12 cellular contexts compared by ENCODE assay signal in the genomic region with DNA sequence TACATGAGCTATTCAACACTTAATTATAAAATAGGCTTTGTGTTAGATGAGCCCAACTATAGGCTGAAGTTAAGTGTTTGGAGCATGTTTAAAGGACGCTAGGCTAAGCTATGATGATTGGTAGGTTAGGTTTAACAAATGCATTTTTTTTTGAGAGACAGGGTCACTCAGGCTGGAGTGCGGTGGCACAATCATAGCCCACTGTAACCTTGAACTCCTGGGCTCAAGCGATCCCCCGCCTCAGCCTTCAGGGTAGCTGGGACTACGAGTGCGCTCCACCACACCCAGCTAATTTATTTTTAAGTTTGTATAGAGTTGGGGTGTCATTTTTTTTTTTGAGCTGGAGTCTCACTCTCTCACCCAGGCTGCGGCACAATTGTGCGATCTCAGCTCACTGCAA. TPM values are rescaled to one million over a fixed set of nuclear protein-coding genes. Genes with fewer than 3 reads are reported as not detected.
"Had no signal": no experiment of that assay in that cellular context is flagged by ENCODE, and none has a peak within 500 bp of the region (broad histone marks: within the 10 kb centered on the region; RNA-seq: fewer than 3 reads in every experiment).

No MANE protein-coding gene starts in this region.

- H3K4me2 ChIP-seq: GM23338 had no signal

- H3K36me3 ChIP-seq: HAP-1 had no signal

- H3K9me3 ChIP-seq: HAP-1 had no signal

- H3K27ac ChIP-seq: GM23248 had no signal

- ATAC-seq: GM23338, HCT116 had no signal

- FAIRE-seq: H1, H54 had no signal

- H3K9ac ChIP-seq: GM23248 had no signal

- H3K4me3 ChIP-seq: GM23248, GM23338, HAP-1 had no signal

- DNase-seq: GM23248, GOT3, H7, H9, HCEC 1CT, HFFc6 had no signal

- H2AFZ ChIP-seq: GM23248, GM23338 had no signal

- H3K4me1 ChIP-seq: HAP-1 had no signal

RNA-seq across cellular contexts. Expression of a gene that starts 19.3 kb away (rescaled TPM):
- total RNA-seq: HFFc6 had no signal

RNA-seq across cellular contexts. Expression of a gene that starts 45.3 kb away (rescaled TPM):
- total RNA-seq: GM23248, GM23338, H1, H4, H7, HFFc6 had no signal
- polyA plus RNA-seq: GM23248, GM23338 had no signal

RNA-seq across cellular contexts. Expression of a gene that starts 50.9 kb away (rescaled TPM):
- total RNA-seq: GM23248, H4, HFFc6 had no signal

RNA-seq across cellular contexts. Expression of a gene that starts 53.9 kb away (rescaled TPM):
- total RNA-seq: GM23248, H4, H9, HFFc6 had no signal
- polyA plus RNA-seq: GM23248 had no signal
